ENCODE assay signal across 15 cellular contexts in genomic region chr2:124953921-124954320, GRCh38.
DNase-seq lines count a peak whose midpoint lies in the region; ATAC-seq lines count a peak whose summit lies in the region.
"Had no signal": no experiment of that assay in that cellular context is flagged by ENCODE, and none has a peak within 500 bp of the region (broad histone marks: within the 10 kb centered on the region; RNA-seq: fewer than 3 reads in every experiment).

No MANE protein-coding gene starts in this region.

- H3K9me3 Mint-ChIP-seq in activated T-helper 1 cell treated with anti-CD3 and anti-CD28 coated beads, Interleukin-12 subunit alpha, Interleukin-12 subunit beta, Interleukin-2, Interleukin-4 antibody, amounts not matched to agents 30 ng/mL and 10 ng/mL and 1 ng/mL, durations not matched to agents 14 hours and 24 hours and 36 hours: peaks cover 15% of the 10 kb centered on the region
- H3K9me3 Mint-ChIP-seq: H9 had no signal

- H3K4me3 Mint-ChIP-seq in activated T-helper 1 cell treated with anti-CD3 and anti-CD28 coated beads, Interleukin-12 subunit alpha, Interleukin-12 subunit beta, Interleukin-2, Interleukin-4 antibody, amounts not matched to agents 30 ng/mL and 10 ng/mL and 1 ng/mL, durations not matched to agents 14 hours and 24 hours and 36 hours: no peak overlapping the region
- H3K4me3 Mint-ChIP-seq: CD4-positive, alpha-beta T cell; H9; IgD-negative memory B cell had no signal

- no peaks in the 10 kb centered on the region for H3K4me1 Mint-ChIP-seq in activated T-helper 1 cell treated with anti-CD3 and anti-CD28 coated beads, Interleukin-12 subunit alpha, Interleukin-12 subunit beta, Interleukin-2, Interleukin-4 antibody, amounts not matched to agents 30 ng/mL and 10 ng/mL and 1 ng/mL, durations not matched to agents 14 hours and 24 hours and 36 hours (ENCODE audit: low read depth)
- H3K4me1 Mint-ChIP-seq: IgD-negative memory B cell had no signal

- intact Hi-C loops in activated T-helper 1 cell treated with anti-CD3 and anti-CD28 coated beads, Interleukin-12 subunit alpha, Interleukin-12 subunit beta, Interleukin-2, Interleukin-4 antibody, amounts not matched to agents 30 ng/mL and 10 ng/mL and 1 ng/mL, durations not matched to agents 14 hours and 24 hours and 36 hours (cut with micrococcal nuclease): no loop called here

- no peak overlapping the region for H3K27ac Mint-ChIP-seq in activated T-helper 1 cell treated with anti-CD3 and anti-CD28 coated beads, Interleukin-12 subunit alpha, Interleukin-12 subunit beta, Interleukin-2, Interleukin-4 antibody, amounts not matched to agents 30 ng/mL and 10 ng/mL and 1 ng/mL, durations not matched to agents 14 hours and 24 hours and 36 hours
- H3K27ac Mint-ChIP-seq: CD4-positive, alpha-beta T cell; H9; IgD-negative memory B cell had no signal

- H3K27ac ChIP-seq in cingulate gyrus (ENCODE audit: low read depth, low read length) (peak overlapping the region; percentile 44), layer of hippocampus (ENCODE audit: low read depth, low read length) (peak overlapping the region; percentile 63), temporal lobe (ENCODE audit: low read depth, low read length) (peak overlapping the region; percentile 73)
- H3K27ac ChIP-seq: C4-2B had no signal

- H3K27me3 Mint-ChIP-seq in activated T-helper 1 cell treated with anti-CD3 and anti-CD28 coated beads, Interleukin-12 subunit alpha, Interleukin-12 subunit beta, Interleukin-2, Interleukin-4 antibody, amounts not matched to agents 30 ng/mL and 10 ng/mL and 1 ng/mL, durations not matched to agents 14 hours and 24 hours and 36 hours (ENCODE audit: insufficient read depth): no peaks in the 10 kb centered on the region
- H3K27me3 Mint-ChIP-seq: CD4-positive, alpha-beta T cell; IgD-negative memory B cell had no signal

- DNase-seq in pons (ENCODE audit: low spot score): peak; percentile 86
- DNase-seq in RPMI8226: no peak
- DNase-seq in activated T-helper 1 cell treated with anti-CD3 and anti-CD28 coated beads, Interleukin-12 subunit alpha, Interleukin-12 subunit beta, Interleukin-2, Interleukin-4 antibody, amounts not matched to agents 30 ng/mL and 10 ng/mL and 1 ng/mL, durations not matched to agents 14 hours and 24 hours and 36 hours (ENCODE audit: low spot score): no peak
- DNase-seq: ACHN; Caco-2; CD4-positive, alpha-beta T cell; H9 had no signal

- no peaks in the 10 kb centered on the region for H3K36me3 Mint-ChIP-seq in activated T-helper 1 cell treated with anti-CD3 and anti-CD28 coated beads, Interleukin-12 subunit alpha, Interleukin-12 subunit beta, Interleukin-2, Interleukin-4 antibody, amounts not matched to agents 30 ng/mL and 10 ng/mL and 1 ng/mL, durations not matched to agents 14 hours and 24 hours and 36 hours (ENCODE audit: low read depth)

- no peaks in the 10 kb centered on the region for H3K27me3 ChIP-seq in layer of hippocampus (ENCODE audit: control insufficient read depth, insufficient read depth, low read length)

- ATAC-seq in GM21367 (IDR thresholded peaks at IDR 0.05; ENCODE audit: unreplicated experiment) (no peak), GM21515 (IDR thresholded peaks at IDR 0.05; ENCODE audit: unreplicated experiment) (no peak)
- ATAC-seq: HepG2 had no signal
